Comparison of ENCODE assay signal across 11 cellular contexts in the genomic region with DNA sequence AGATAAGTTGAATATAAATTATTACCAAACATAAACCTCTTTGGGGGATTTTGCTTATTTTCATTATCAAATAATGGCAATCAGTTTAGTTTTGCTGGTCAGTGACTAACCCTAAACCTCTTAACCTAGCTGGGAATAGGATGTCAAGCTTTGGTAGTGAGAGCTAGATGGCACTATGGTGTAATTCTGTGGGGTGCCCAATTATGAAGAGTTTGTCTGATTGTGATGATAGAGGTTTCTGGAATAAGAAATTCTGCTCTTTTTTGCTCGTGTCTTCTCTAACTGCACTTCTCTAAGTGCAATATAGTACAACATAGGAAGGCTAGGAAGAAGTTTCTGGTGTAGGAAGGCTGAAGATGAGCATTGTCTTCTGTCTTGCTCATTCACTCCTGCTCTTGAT. TPM values are rescaled to one million over a fixed set of nuclear protein-coding genes. Genes with fewer than 3 reads are reported as not detected.
DNase-seq lines count a peak whose midpoint lies in the region; ATAC-seq, FAIRE-seq and TF ChIP-seq lines count a peak whose summit lies in the region.
"Had no signal": no experiment of that assay in that cellular context is flagged by ENCODE, and none has a peak within 500 bp of the region (broad histone marks: within the 10 kb centered on the region; RNA-seq: fewer than 3 reads in every experiment).

No MANE protein-coding gene starts in this region.

- no peaks in the 10 kb centered on the region for H3K27me3 ChIP-seq in GM12878 (replicated peaks in 1 of 2; ENCODE audit: control insufficient read depth in 2 of 2, insufficient read depth in 2 of 2, low read length in 1 of 2)
- no peaks in the 10 kb centered on the region for H3K27me3 ChIP-seq in upper lobe of right lung
- H3K27me3 ChIP-seq: upper lobe of left lung had no signal

- CTCF ChIA-PET in GM12878 (lab: Yijun Ruan, JAX): interaction anchor here (0.6 to 5.6 kb wide), 49 partner anchors 9 to 747 kb away, joined by 3 to 112 read pairs (median 4); partner anchors contain the start of genes BLZF1 and NME7

- no TSS peak for BruUV-seq in GM12878 (replicated peaks; lab: Mats Ljungman, UMichigan)

- H3K36me3 ChIP-seq in GM12878 (ENCODE audit: control insufficient read depth in 2 of 2, insufficient read depth in 2 of 2, low read length in 1 of 2) (no peaks in the 10 kb centered on the region), upper lobe of right lung (no peaks in the 10 kb centered on the region)
- H3K36me3 ChIP-seq: upper lobe of left lung had no signal

- H3K9me3 ChIP-seq in GM12878 (replicated peaks; ENCODE audit: control insufficient read depth, insufficient read depth, low read length) (no peaks in the 10 kb centered on the region), upper lobe of right lung (no peaks in the 10 kb centered on the region)
- H3K9me3 ChIP-seq: upper lobe of left lung had no signal

- H3K4me1 ChIP-seq in GM12878 (ENCODE audit: control insufficient read depth, insufficient read depth, low read length) (no peaks in the 10 kb centered on the region), upper lobe of right lung (peaks cover 7% of the 10 kb centered on the region)

- POLR2A ChIA-PET in GM12878 (lab: Charles Lee): interaction anchor here (0.8 kb wide), 1 partner anchor 713 kb away, joined by 3 read pairs; no protein-coding TSS in a partner anchor

- DNase-seq in NCI-H510A treated with DMSO at 0.1 percent for 48 hours (lab: John Stamatoyannopoulos, UW): peak; percentile 2
- no peak for DNase-seq in NCI-H510A (lab: John Stamatoyannopoulos, UW)
- no peak for DNase-seq in GM12878 (ENCODE audit: low read depth, low spot score)
- DNase-seq in left colon: no peak
- no peak for DNase-seq in upper lobe of right lung
- DNase-seq in stimulated activated CD4-positive, alpha-beta T cell treated with anti-CD3 and anti-CD28 coated beads, Interleukin-1b, Interleukin-23, amount 100 ng/mL, for 48 hours: no peak
- no peak for DNase-seq in foreskin melanocyte
- DNase-seq: activated naive CD8-positive, alpha-beta T cell treated with anti-CD3 and anti-CD28 coated beads, Interleukin-2, amount 50 U/mL, for 24 hours; T1000 had no signal

- TF ChIP-seq POLR2A in GM12878 (IDR thresholded peaks at IDR 0.05; ENCODE audit: low read depth, low read length): no peak

- no peak for TF ChIP-seq EP300 in GM12878 (IDR thresholded peaks at IDR 0.05; ENCODE audit: borderline replicate concordance in 1 of 2, control insufficient read depth in 1 of 2, low read depth in 2 of 2, low read length in 2 of 2)

- no peak for FAIRE-seq in GM12878 (lab: Jason Lieb, UNC)

- in situ Hi-C loops in GM12878 (cut with MboI): no loop called here

- H3K9ac ChIP-seq in GM12878 (ENCODE audit: control insufficient read depth, insufficient read depth, low read length): no peak overlapping the region

- intact Hi-C loops in GM12878 (cut with micrococcal nuclease; ENCODE audit: unreplicated experiment) (loop anchor here (2.0 to 5.0 kb wide), 3 partner anchors 473 to 713 kb away; no protein-coding TSS in a partner anchor), left colon (cut with DNase I, micrococcal nuclease) (no loop called here), upper lobe of right lung (cut with DNase I) (no loop called here)

- H4K20me1 ChIP-seq in GM12878 (ENCODE audit: control insufficient read depth, insufficient read depth): no peaks in the 10 kb centered on the region

- WGBS in GM12878 (ENCODE audit: insufficient coverage, insufficient replicate concordance, low lambda C conversion rate, missing lambda C conversion rate): 0% methylated on average over 1 of the region's 1 CpG

- TF ChIP-seq CTCF in GM12878 (IDR thresholded peaks at IDR 0.05 in 2 of 3, conservative IDR thresholded peaks at IDR 0.05 in 1 of 3; ENCODE audit: control insufficient read depth in 2 of 3, extremely low read depth in 1 of 3, insufficient read depth in 1 of 3, low read depth in 3 of 3, low read length in 3 of 3): peak in 1 of 3 experiments; percentile 36; a peak in 1 of 6 replicates
- peak; percentile 26 for TF ChIP-seq CTCF in upper lobe of right lung (IDR thresholded peaks at IDR 0.05)

- peak; percentile 39 for TF ChIP-seq RAD21 in GM12878 (IDR thresholded peaks at IDR 0.05; ENCODE audit: insufficient read depth, low read depth, low read length)

- H3K4me2 ChIP-seq in GM12878 (ENCODE audit: control insufficient read depth, insufficient read depth): no peak overlapping the region

- ATAC-seq in GM12878: peak; percentile 49; the same call in 1 of the 3 replicates
- peak; percentile 88 for ATAC-seq in left colon
- peak; percentile 57 for ATAC-seq in upper lobe of right lung
- no peak for ATAC-seq in GM18519 (IDR thresholded peaks at IDR 0.05; ENCODE audit: low FRiP score, unreplicated experiment)
- ATAC-seq: activated naive CD8-positive, alpha-beta T cell treated with anti-CD3 and anti-CD28 coated beads, Interleukin-2, amount 50 U/mL, for 24 hours had no signal

- H3K27ac ChIP-seq in GM12878 (ENCODE audit: control insufficient read depth, insufficient read depth) (no peak overlapping the region), upper lobe of right lung (peak overlapping the region; percentile 5)

- H2AFZ ChIP-seq in GM12878 (ENCODE audit: control insufficient read depth, low read depth, low read length): no peak overlapping the region

- H3K4me3 ChIP-seq in GM12878 (no peak overlapping the region), upper lobe of right lung (no peak overlapping the region)
- H3K4me3 ChIP-seq: upper lobe of left lung had no signal

- SMC1A ChIA-PET in GM12878 (lab: Charles Lee; ENCODE audit: uncharacterized antibody, unreplicated experiment): interaction anchor here (0.7 to 4.3 kb wide), 40 partner anchors 10 to 724 kb away, joined by 3 to 72 read pairs (median 5); no protein-coding TSS in a partner anchor

- H3K79me2 ChIP-seq in GM12878 (ENCODE audit: control insufficient read depth, insufficient read depth, low read length): no peaks in the 10 kb centered on the region

- RAD21 ChIA-PET in GM12878 (lab: Charles Lee; ENCODE audit: unreplicated experiment): interaction anchor here (0.6 to 3.4 kb wide), 20 partner anchors 9 to 712 kb away, joined by 3 to 58 read pairs (median 6); no protein-coding TSS in a partner anchor

TF ChIP-seq in GM12878, 131 proteins besides CTCF, POLR2A, EP300 and RAD21:
- TF ChIP-seq, protein P1, sequence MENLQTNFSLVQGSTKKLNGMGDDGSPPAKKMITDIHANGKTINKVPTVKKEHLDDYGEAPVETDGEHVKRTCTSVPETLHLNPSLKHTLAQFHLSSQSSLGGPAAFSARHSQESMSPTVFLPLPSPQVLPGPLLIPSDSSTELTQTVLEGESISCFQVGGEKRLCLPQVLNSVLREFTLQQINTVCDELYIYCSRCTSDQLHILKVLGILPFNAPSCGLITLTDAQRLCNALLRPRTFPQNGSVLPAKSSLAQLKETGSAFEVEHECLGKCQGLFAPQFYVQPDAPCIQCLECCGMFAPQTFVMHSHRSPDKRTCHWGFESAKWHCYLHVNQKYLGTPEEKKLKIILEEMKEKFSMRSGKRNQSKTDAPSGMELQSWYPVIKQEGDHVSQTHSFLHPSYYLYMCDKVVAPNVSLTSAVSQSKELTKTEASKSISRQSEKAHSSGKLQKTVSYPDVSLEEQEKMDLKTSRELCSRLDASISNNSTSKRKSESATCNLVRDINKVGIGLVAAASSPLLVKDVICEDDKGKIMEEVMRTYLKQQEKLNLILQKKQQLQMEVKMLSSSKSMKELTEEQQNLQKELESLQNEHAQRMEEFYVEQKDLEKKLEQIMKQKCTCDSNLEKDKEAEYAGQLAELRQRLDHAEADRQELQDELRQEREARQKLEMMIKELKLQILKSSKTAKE (IDR thresholded peaks at IDR 0.05; ENCODE audit: low read depth, poor library complexity, severe bottlenecking): no peak
- TF ChIP-seq, protein P2, sequence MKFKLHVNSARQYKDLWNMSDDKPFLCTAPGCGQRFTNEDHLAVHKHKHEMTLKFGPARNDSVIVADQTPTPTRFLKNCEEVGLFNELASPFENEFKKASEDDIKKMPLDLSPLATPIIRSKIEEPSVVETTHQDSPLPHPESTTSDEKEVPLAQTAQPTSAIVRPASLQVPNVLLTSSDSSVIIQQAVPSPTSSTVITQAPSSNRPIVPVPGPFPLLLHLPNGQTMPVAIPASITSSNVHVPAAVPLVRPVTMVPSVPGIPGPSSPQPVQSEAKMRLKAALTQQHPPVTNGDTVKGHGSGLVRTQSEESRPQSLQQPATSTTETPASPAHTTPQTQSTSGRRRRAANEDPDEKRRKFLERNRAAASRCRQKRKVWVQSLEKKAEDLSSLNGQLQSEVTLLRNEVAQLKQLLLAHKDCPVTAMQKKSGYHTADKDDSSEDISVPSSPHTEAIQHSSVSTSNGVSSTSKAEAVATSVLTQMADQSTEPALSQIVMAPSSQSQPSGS (IDR thresholded peaks at IDR 0.05; ENCODE audit: low read length): no peak
- TF ChIP-seq ESRRA (IDR thresholded peaks at IDR 0.05; ENCODE audit: low read length) (no peak), SREBF1 (IDR thresholded peaks at IDR 0.05; ENCODE audit: low read length) (no peak), TAF1 (IDR thresholded peaks at IDR 0.05; ENCODE audit: borderline replicate concordance, low read depth, low read length) (no peak), LARP7 (IDR thresholded peaks at IDR 0.05) (no peak), ZZZ3 (IDR thresholded peaks at IDR 0.05; ENCODE audit: control insufficient read depth, insufficient read length, low read depth) (no peak), ZNF622 (IDR thresholded peaks at IDR 0.05) (no peak), ZNF24 (IDR thresholded peaks at IDR 0.05) (no peak)
TF ChIP-seq in GM12878: peak in this region for 0.

RNA-seq across cellular contexts. Expression of gene XCL1, which starts 59.8 kb away (rescaled TPM):
- 7.6 and 11.2 TPM in 2 replicates for total RNA-seq in GM12878 (2013; cell fraction: nucleolus; rRNA removed)
- total RNA-seq in GM12878 (2014; rRNA removed) (9.5 and 10.1 TPM in 2 replicates), GM12878 (2014; rRNA removed; fragmentation: Illumina TruSeq; extraction: Trizol) (11.8 and 12.4 TPM in 2 replicates), GM12878 (2021) (8.8 and 10.4 TPM in 2 replicates), left colon (under 1 TPM in 1 of 2 donors, not detected in 1; 0.24 TPM), upper lobe of right lung (0.90 TPM)
- 1.3 TPM for polyA plus RNA-seq in GM12878 (2011; ENCODE audit: low read depth)
- polyA plus RNA-seq in GM12878 (2011; rRNA removed) (1,155 and 1,222 TPM in 2 replicates), GM12878 (2014; fragmentation: Illumina TruSeq; extraction: Trizol) (11.1 and 13.0 TPM in 2 replicates), GM12878 (2014; fragmentation: Nextera tagmentation; extraction: Ambion mirVana) (10 to 100 TPM; 13.7 to 17.5 TPM), GM12878 (2014; rRNA removed) (12.1 and 12.9 TPM in 2 replicates), GM12878 (2016; fragmentation: Nextera tagmentation; extraction: Ambion mirVana) (1 to 10 TPM in 1 of 2 experiments, under 1 TPM in 1; 0.68 to 1.4 TPM)
- 732 and 1,038 TPM in 2 replicates for polyA plus RNA-seq in GM12878 (2011; cell fraction: cytosol; rRNA removed)
- polyA plus RNA-seq in GM12878 (2011; cell fraction: nucleus; rRNA removed): 231 and 418 TPM in 2 replicates
- 0.23 and 1.2 TPM in 2 replicates for polyA plus RNA-seq in GM12878 (2012)
- polyA minus RNA-seq in GM12878 (2011; rRNA and poly(A)+ RNA removed): 403 and 417 TPM in 2 replicates
- 188 and 226 TPM in 2 replicates for polyA minus RNA-seq in GM12878 (2011; cell fraction: cytosol; rRNA and poly(A)+ RNA removed)
- polyA minus RNA-seq in GM12878 (2011; cell fraction: nucleus; rRNA and poly(A)+ RNA removed): 86.6 and 106 TPM in 2 replicates
